Comparison of ENCODE assay signal across 12 cellular contexts in genomic region chr9:4422495-4422894, GRCh38.
DNase-seq lines count a peak whose midpoint lies in the region; ATAC-seq and TF ChIP-seq lines count a peak whose summit lies in the region.
"Had no signal": no experiment of that assay in that cellular context is flagged by ENCODE, and none has a peak within 500 bp of the region (broad histone marks: within the 10 kb centered on the region; RNA-seq: fewer than 3 reads in every experiment).

No MANE protein-coding gene starts in this region.

- peak; percentile 1 for DNase-seq in activated CD4-positive, alpha-beta T cell treated with anti-CD3 and anti-CD28 coated beads, Interleukin-2, amount 50 U/mL, for 1 hour
- DNase-seq in activated CD4-positive, alpha-beta T cell treated with anti-CD3 and anti-CD28 coated beads for 36 hours = no peak
- DNase-seq in nephron progenitor cell (no peak), GM19240 (ENCODE audit: insufficient read length, low spot score) (no peak), posterior cingulate gyrus (no peak)
- no peak for DNase-seq in activated T-cell treated with anti-CD3 and anti-CD28 coated beads, Interleukin-2, amount 50 U/mL, for 72 hours
- DNase-seq: activated effector memory CD4-positive, alpha-beta T cell treated with Interleukin-2 at 50 U/mL for 16 hours; dorsolateral prefrontal cortex; hippocampal formation; WERI-Rb-1 had no signal

- POLR2A ChIA-PET in activated CD4-positive, alpha-beta T cell treated with anti-CD3 and anti-CD28 coated beads for 36 hours (lab: Charles Lee) = no interaction called here

- no peak overlapping the region for H3K4me3 Mint-ChIP-seq in activated CD4-positive, alpha-beta T cell treated with anti-CD3 and anti-CD28 coated beads for 36 hours
- no peak overlapping the region for H3K4me3 Mint-ChIP-seq in nephron progenitor cell
- no peak overlapping the region for H3K4me3 Mint-ChIP-seq in activated T-cell treated with anti-CD3 and anti-CD28 coated beads, Interleukin-2, amount 50 U/mL, for 72 hours

- intact Hi-C loops in activated CD4-positive, alpha-beta T cell treated with anti-CD3 and anti-CD28 coated beads for 36 hours (cut with DNase I, micrococcal nuclease) = no loop called here
- intact Hi-C loops in posterior cingulate gyrus (cut with DNase I) = no loop called here

- no peak for TF ChIP-seq CTCF in nephron progenitor cell (IDR thresholded peaks at IDR 0.05)

- no peaks in the 10 kb centered on the region for H3K27me3 Mint-ChIP-seq in activated CD4-positive, alpha-beta T cell treated with anti-CD3 and anti-CD28 coated beads for 36 hours
- no peaks in the 10 kb centered on the region for H3K27me3 Mint-ChIP-seq in nephron progenitor cell (ENCODE audit: low read depth, poor library complexity)
- H3K27me3 Mint-ChIP-seq in activated T-cell treated with anti-CD3 and anti-CD28 coated beads, Interleukin-2, amount 50 U/mL, for 72 hours (ENCODE audit: low read depth) = no peaks in the 10 kb centered on the region

- H3K9me3 Mint-ChIP-seq in activated CD4-positive, alpha-beta T cell treated with anti-CD3 and anti-CD28 coated beads for 36 hours (ENCODE audit: low read depth) = no peaks in the 10 kb centered on the region
- no peaks in the 10 kb centered on the region for H3K9me3 Mint-ChIP-seq in nephron progenitor cell
- H3K9me3 Mint-ChIP-seq in activated T-cell treated with anti-CD3 and anti-CD28 coated beads, Interleukin-2, amount 50 U/mL, for 72 hours = no peaks in the 10 kb centered on the region

- peaks cover 13% of the 10 kb centered on the region for H3K4me1 Mint-ChIP-seq in activated CD4-positive, alpha-beta T cell treated with anti-CD3 and anti-CD28 coated beads for 36 hours
- H3K4me1 Mint-ChIP-seq in nephron progenitor cell = peaks cover 30% of the 10 kb centered on the region
- H3K4me1 Mint-ChIP-seq in activated T-cell treated with anti-CD3 and anti-CD28 coated beads, Interleukin-2, amount 50 U/mL, for 72 hours (ENCODE audit: low read depth) = peaks cover 17% of the 10 kb centered on the region

- ATAC-seq in activated CD4-positive, alpha-beta T cell treated with anti-CD3 and anti-CD28 coated beads for 36 hours = no peak
- ATAC-seq in GM21723 (IDR thresholded peaks at IDR 0.05; ENCODE audit: unreplicated experiment) (peak; percentile 74), HG03432 (IDR thresholded peaks at IDR 0.05; ENCODE audit: unreplicated experiment) (peak; percentile 80)
- ATAC-seq in activated T-cell treated with anti-CD3 and anti-CD28 coated beads, Interleukin-2, amount 50 U/mL, for 72 hours (replicated peaks in 1 of 2) = no peak

- no peak overlapping the region for H3K27ac Mint-ChIP-seq in activated CD4-positive, alpha-beta T cell treated with anti-CD3 and anti-CD28 coated beads for 36 hours
- H3K27ac Mint-ChIP-seq in nephron progenitor cell = peak overlapping the region; percentile 22
- no peak overlapping the region for H3K27ac Mint-ChIP-seq in activated T-cell treated with anti-CD3 and anti-CD28 coated beads, Interleukin-2, amount 50 U/mL, for 72 hours

- no peaks in the 10 kb centered on the region for H3K36me3 Mint-ChIP-seq in activated CD4-positive, alpha-beta T cell treated with anti-CD3 and anti-CD28 coated beads for 36 hours (ENCODE audit: low read depth)
- no peaks in the 10 kb centered on the region for H3K36me3 Mint-ChIP-seq in nephron progenitor cell (ENCODE audit: low read depth)
- no peaks in the 10 kb centered on the region for H3K36me3 Mint-ChIP-seq in activated T-cell treated with anti-CD3 and anti-CD28 coated beads, Interleukin-2, amount 50 U/mL, for 72 hours (ENCODE audit: insufficient read depth in 2 of 2)

- CTCF ChIA-PET in activated CD4-positive, alpha-beta T cell treated with anti-CD3 and anti-CD28 coated beads for 36 hours (lab: Charles Lee) = no interaction called here

Comparison
In these comparisons a context has a peak if more than half of its experiments do, and no peak if none do; other contexts are left out.
1. ATAC-seq: peak in GM21723 (single experiment) and HG03432 (single experiment); none in activated CD4-positive, alpha-beta T cell treated with anti-CD3 and anti-CD28 coated beads for 36 hours (single experiment) and activated T-cell treated with anti-CD3 and anti-CD28 coated beads, Interleukin-2, amount 50 U/mL, for 72 hours (0 of 2).